In the genomic region with DNA sequence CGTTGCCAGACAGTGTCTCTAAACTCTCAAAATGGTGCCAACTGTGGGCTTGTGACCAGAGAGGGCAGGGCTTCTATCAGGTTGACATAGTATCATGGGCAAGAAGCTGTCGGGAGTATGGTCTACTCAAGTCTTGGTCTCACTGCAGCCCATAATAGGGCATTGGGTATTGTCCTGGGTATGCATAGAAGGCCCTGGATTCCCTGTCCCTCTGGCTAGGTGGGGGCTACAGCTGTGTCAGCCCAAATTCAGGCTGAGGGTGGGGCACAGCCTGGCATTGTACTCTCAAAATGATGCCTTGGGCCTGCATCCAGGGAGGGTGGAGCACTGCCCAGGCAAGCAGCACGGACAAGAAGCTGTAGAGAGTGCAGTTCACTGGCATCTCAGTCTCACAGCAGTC, we compare ENCODE assay signal across 31 cellular contexts.
"Had no signal": no experiment of that assay in that cellular context is flagged by ENCODE, and none has a peak within 500 bp of the region (broad histone marks: within the 10 kb centered on the region; RNA-seq: fewer than 3 reads in every experiment).

No MANE protein-coding gene starts in this region.

- H3K9me3 Mint-ChIP-seq: activated B cell treated with CpG ODN at 0.5 μM for 24 hours; activated naive CD4-positive, alpha-beta T cell treated with anti-CD3 and anti-CD28 coated beads for 36 hours; activated naive CD4-positive, alpha-beta T cell treated with anti-CD3 and anti-CD28 coated beads, Interleukin-2, amount 50 U/mL, for 24 hours; activated naive CD8-positive, alpha-beta T cell treated with anti-CD3 and anti-CD28 coated beads, Interleukin-2, amount 10 ng/mL, durations not matched to agents 7 days and 5 days; activated T-helper 1 cell treated with anti-CD3 and anti-CD28 coated beads, Interleukin-12 subunit alpha, Interleukin-12 subunit beta, Interleukin-2, Interleukin-4 antibody, amounts not matched to agents 30 ng/mL and 10 ng/mL and 1 ng/mL, durations not matched to agents 14 hours and 24 hours and 36 hours; activated T-helper 2 cell treated with anti-CD3 and anti-CD28 coated beads, Interferon-gamma antibody, Interleukin-2, Interleukin-4, amounts not matched to agents 10 μg/mL and 5 μg/mL and 100 μg/mL, durations not matched to agents 14 hours and 24 hours and 36 hours; T-helper 2 cell treated with Interferon-gamma antibody and Interleukin-4, amounts not matched to agents 5 μg/mL and 100 μg/mL, for 36 hours had no signal

- ATAC-seq: activated CD4-positive, CD25-positive, alpha-beta regulatory T cell treated with anti-CD3 and anti-CD28 coated beads, Interleukin-2, amount 50 U/mL, for 24 hours; activated CD8-positive, alpha-beta memory T cell treated with anti-CD3 and anti-CD28 coated beads, Interleukin-2, amount 10 ng/mL, durations not matched to agents 7 days and 5 days; activated CD8-positive, alpha-beta T cell treated with anti-CD3 and anti-CD28 coated beads, Interleukin-2, amount 10 ng/mL, durations not matched to agents 7 days and 5 days; gastroesophageal sphincter; SK-N-SH treated with all-trans-retinoic acid at 6 μM for 48 hours; T-helper 17 cell had no signal

- H3K36me3 Mint-ChIP-seq: activated CD8-positive, alpha-beta memory T cell treated with anti-CD3 and anti-CD28 coated beads, Interleukin-2, amount 10 ng/mL, durations not matched to agents 7 days and 5 days; activated naive CD4-positive, alpha-beta T cell treated with anti-CD3 and anti-CD28 coated beads, Interleukin-2, amount 50 U/mL, for 24 hours; activated naive CD8-positive, alpha-beta T cell treated with anti-CD3 and anti-CD28 coated beads, Interleukin-2, amount 10 ng/mL, durations not matched to agents 7 days and 5 days had no signal

- DNase-seq: activated B cell treated with CpG ODN at 0.5 μM for 24 hours; activated CD4-positive, alpha-beta T cell treated with anti-CD3 and anti-CD28 coated beads for 48 hours; activated CD4-positive, alpha-beta T cell treated with anti-CD3 and anti-CD28 coated beads, Interleukin-2, amount 50 U/mL, for 1 hour; activated CD4-positive, alpha-beta T cell treated with anti-CD3 and anti-CD28 coated beads, Interleukin-2, amount 50 U/mL, for 48 hours; activated CD8-positive, alpha-beta memory T cell treated with anti-CD3 and anti-CD28 coated beads, Interleukin-2, amount 10 ng/mL, durations not matched to agents 7 days and 5 days; activated CD8-positive, alpha-beta memory T cell treated with anti-CD3 and anti-CD28 coated beads, Interleukin-2, amount 50 U/mL, for 4 hours; activated CD8-positive, alpha-beta T cell treated with anti-CD3 and anti-CD28 coated beads, Interleukin-2, amount 10 ng/mL, durations not matched to agents 7 days and 5 days; activated effector memory CD4-positive, alpha-beta T cell treated with anti-CD3 and anti-CD28 coated beads, Interleukin-2, amount 50 U/mL, for 16 hours; activated naive CD4-positive, alpha-beta T cell treated with anti-CD3 and anti-CD28 coated beads for 36 hours; activated naive CD8-positive, alpha-beta T cell treated with anti-CD3 and anti-CD28 coated beads, Interleukin-2, amount 10 ng/mL, durations not matched to agents 7 days and 5 days; activated T-cell treated with anti-CD3 and anti-CD28 coated beads, Interleukin-2, amount 50 U/mL, for 1 hour; activated T-cell treated with anti-CD3 and anti-CD28 coated beads, Interleukin-2, amount 50 U/mL, for 48 hours; amniotic stem cell; anterior cingulate cortex; brain microvascular endothelial cell; cortex of kidney; dermis blood vessel endothelial cell; effector CD8-positive, alpha-beta T cell; esophagus squamous epithelium; foreskin melanocyte; T-helper 1 cell; T-helper 17 cell; T1000; WERI-Rb-1 had no signal

- H3K4me3 Mint-ChIP-seq: activated B cell treated with CpG ODN at 0.5 μM for 24 hours; activated CD8-positive, alpha-beta memory T cell treated with anti-CD3 and anti-CD28 coated beads, Interleukin-2, amount 10 ng/mL, durations not matched to agents 7 days and 5 days; activated CD8-positive, alpha-beta T cell treated with anti-CD3 and anti-CD28 coated beads, Interleukin-2, amount 10 ng/mL, durations not matched to agents 7 days and 5 days; activated naive CD4-positive, alpha-beta T cell treated with anti-CD3 and anti-CD28 coated beads for 36 hours; activated naive CD4-positive, alpha-beta T cell treated with anti-CD3 and anti-CD28 coated beads, Interleukin-2, amount 50 U/mL, for 24 hours; activated naive CD8-positive, alpha-beta T cell treated with anti-CD3 and anti-CD28 coated beads, Interleukin-2, amount 10 ng/mL, durations not matched to agents 7 days and 5 days; activated T-helper 1 cell treated with anti-CD3 and anti-CD28 coated beads, Interleukin-12 subunit alpha, Interleukin-12 subunit beta, Interleukin-2, Interleukin-4 antibody, amounts not matched to agents 30 ng/mL and 10 ng/mL and 1 ng/mL, durations not matched to agents 14 hours and 24 hours and 36 hours; T-helper 17 cell; T-helper 2 cell treated with Interferon-gamma antibody and Interleukin-4, amounts not matched to agents 5 μg/mL and 100 μg/mL, for 36 hours had no signal

- H3K27ac Mint-ChIP-seq: activated B cell treated with CpG ODN at 0.5 μM for 24 hours; activated CD8-positive, alpha-beta memory T cell treated with anti-CD3 and anti-CD28 coated beads, Interleukin-2, amount 10 ng/mL, durations not matched to agents 7 days and 5 days; activated CD8-positive, alpha-beta T cell treated with anti-CD3 and anti-CD28 coated beads, Interleukin-2, amount 10 ng/mL, durations not matched to agents 7 days and 5 days; activated naive CD4-positive, alpha-beta T cell treated with anti-CD3 and anti-CD28 coated beads for 36 hours; activated naive CD4-positive, alpha-beta T cell treated with anti-CD3 and anti-CD28 coated beads, Interleukin-2, amount 50 U/mL, for 24 hours; activated naive CD8-positive, alpha-beta T cell treated with anti-CD3 and anti-CD28 coated beads, Interleukin-2, amount 10 ng/mL, durations not matched to agents 7 days and 5 days; activated T-helper 1 cell treated with anti-CD3 and anti-CD28 coated beads, Interleukin-12 subunit alpha, Interleukin-12 subunit beta, Interleukin-2, Interleukin-4 antibody, amounts not matched to agents 30 ng/mL and 10 ng/mL and 1 ng/mL, durations not matched to agents 14 hours and 24 hours and 36 hours; activated T-helper 2 cell treated with anti-CD3 and anti-CD28 coated beads, Interferon-gamma antibody, Interleukin-2, Interleukin-4, amounts not matched to agents 10 μg/mL and 5 μg/mL and 100 μg/mL, durations not matched to agents 14 hours and 24 hours and 36 hours; T-helper 17 cell; T-helper 2 cell treated with Interferon-gamma antibody and Interleukin-4, amounts not matched to agents 5 μg/mL and 100 μg/mL, for 36 hours had no signal

- H3K4me1 Mint-ChIP-seq: activated B cell treated with CpG ODN at 0.5 μM for 24 hours; activated CD8-positive, alpha-beta memory T cell treated with anti-CD3 and anti-CD28 coated beads, Interleukin-2, amount 10 ng/mL, durations not matched to agents 7 days and 5 days; activated naive CD4-positive, alpha-beta T cell treated with anti-CD3 and anti-CD28 coated beads, Interleukin-2, amount 50 U/mL, for 24 hours; activated naive CD8-positive, alpha-beta T cell treated with anti-CD3 and anti-CD28 coated beads, Interleukin-2, amount 10 ng/mL, durations not matched to agents 7 days and 5 days; T-helper 17 cell had no signal
